In genomic region chr5:124528838-124529237, GRCh38 we compare ENCODE assay signal across 20 cellular contexts.
DNase-seq lines count a peak whose midpoint lies in the region; ATAC-seq, FAIRE-seq and TF ChIP-seq lines count a peak whose summit lies in the region.
"Had no signal": no experiment of that assay in that cellular context is flagged by ENCODE, and none has a peak within 500 bp of the region (broad histone marks: within the 10 kb centered on the region; RNA-seq: fewer than 3 reads in every experiment).

No MANE protein-coding gene starts in this region.

- no peak overlapping the region for H2AFZ ChIP-seq in astrocyte (ENCODE audit: low read depth, low read length)

- H4K20me1 ChIP-seq in astrocyte (ENCODE audit: insufficient read depth, low read length): no peaks in the 10 kb centered on the region

- peaks cover 19% of the 10 kb centered on the region for H3K4me1 Mint-ChIP-seq in astrocyte (ENCODE audit: low read depth, unreplicated experiment)
- no peaks in the 10 kb centered on the region for H3K4me1 Mint-ChIP-seq in effector memory CD8-positive, alpha-beta T cell (ENCODE audit: low read depth in 2 of 2)

- H3K27ac Mint-ChIP-seq in astrocyte (ENCODE audit: unreplicated experiment): no peak overlapping the region
- H3K27ac Mint-ChIP-seq in effector memory CD8-positive, alpha-beta T cell: no peak overlapping the region
- H3K27ac Mint-ChIP-seq: B cell had no signal

- TF ChIP-seq CTCF in GM13977 (IDR thresholded peaks at IDR 0.05; ENCODE audit: extremely low read depth, insufficient read depth, missing control alignments): no peak
- no peak for TF ChIP-seq CTCF in GM20000 (IDR thresholded peaks at IDR 0.05; ENCODE audit: extremely low read depth, missing control alignments)
- no peak for TF ChIP-seq CTCF in astrocyte (IDR thresholded peaks at IDR 0.05; ENCODE audit: insufficient read depth, low read depth, low read length)

- no peaks in the 10 kb centered on the region for H3K9me3 ChIP-seq in astrocyte (ENCODE audit: insufficient read depth, low read depth, low read length)
- H3K9me3 ChIP-seq: colonic mucosa, esophagus squamous epithelium, ovary, stomach had no signal

- H3K4me1 ChIP-seq in astrocyte (ENCODE audit: insufficient read depth, low read length): no peaks in the 10 kb centered on the region
- H3K4me1 ChIP-seq: colonic mucosa, esophagus squamous epithelium had no signal

- H3K9me3 Mint-ChIP-seq in astrocyte (ENCODE audit: unreplicated experiment): peaks cover 9% of the 10 kb centered on the region
- peaks cover 14 to 20% of the 10 kb centered on the region in 2 donors for H3K9me3 Mint-ChIP-seq in effector memory CD8-positive, alpha-beta T cell

- H3K36me3 ChIP-seq in astrocyte (ENCODE audit: insufficient read depth, low read length): no peaks in the 10 kb centered on the region
- H3K36me3 ChIP-seq: colonic mucosa, esophagus squamous epithelium, MG63, ovary, stomach had no signal

- H3K27me3 ChIP-seq in astrocyte (ENCODE audit: insufficient read depth, low read length): no peaks in the 10 kb centered on the region
- H3K27me3 ChIP-seq: colonic mucosa, esophagus squamous epithelium, MG63, ovary, stomach had no signal

- DNase-seq in GM13977 (ENCODE audit: low spot score) (peak; percentile 24), GM20000 (ENCODE audit: low spot score) (peak; percentile 20), astrocyte (ENCODE audit: low read depth) (peak; percentile 92), left colon (no peak), AG08396 (ENCODE audit: low spot score) (no peak), AML-193 (lab: John Stamatoyannopoulos, UW) (no peak)
- DNase-seq in effector memory CD8-positive, alpha-beta T cell: no peak
- DNase-seq: colonic mucosa; EL; esophagus squamous epithelium; MG63; NCI-H446 treated with DMSO at 0.1 percent for 48 hours; ovary; RPMI8226; stimulated activated CD4-positive, alpha-beta T cell treated with anti-CD3 and anti-CD28 coated beads, Interleukin-2, amount 100 ng/mL, for 48 hours; stomach; T-helper 9 cell had no signal

- intact Hi-C loops in left colon (cut with DNase I, micrococcal nuclease): no loop called here

- H3K4me3 Mint-ChIP-seq in astrocyte (ENCODE audit: unreplicated experiment): no peak overlapping the region
- H3K4me3 Mint-ChIP-seq in effector memory CD8-positive, alpha-beta T cell: no peak overlapping the region
- H3K4me3 Mint-ChIP-seq: B cell had no signal

- no peaks in the 10 kb centered on the region for H3K36me3 Mint-ChIP-seq in astrocyte (ENCODE audit: low read depth, unreplicated experiment)
- no peaks in the 10 kb centered on the region for H3K36me3 Mint-ChIP-seq in effector memory CD8-positive, alpha-beta T cell (ENCODE audit: insufficient read depth)

- no peak overlapping the region for H3K9ac ChIP-seq in astrocyte (ENCODE audit: low read length)

- H3K27ac ChIP-seq in astrocyte (ENCODE audit: low read depth, low read length): no peak overlapping the region
- H3K27ac ChIP-seq: colonic mucosa, esophagus squamous epithelium, ovary, stomach had no signal

- H3K4me3 ChIP-seq in astrocyte (ENCODE audit: insufficient read depth, low read depth, low read length): no peak overlapping the region
- H3K4me3 ChIP-seq: colonic mucosa, esophagus squamous epithelium, MG63, ovary, stomach had no signal

- peak; percentile 41 for ATAC-seq in HG03175 (IDR thresholded peaks at IDR 0.05; ENCODE audit: unreplicated experiment)
- ATAC-seq in left colon: no peak
- no peak for ATAC-seq in effector memory CD8-positive, alpha-beta T cell (replicated peaks)

- H3K79me2 ChIP-seq in astrocyte (ENCODE audit: insufficient read depth, low read length): no peaks in the 10 kb centered on the region

- in situ Hi-C loops in GM13977 (cut with MboI; ENCODE audit: low pct_unique_long_range_greater_than_20kb, low sequenced_read_pairs, unreplicated experiment): no loop called here

- H3K27me3 Mint-ChIP-seq in astrocyte (ENCODE audit: low read depth, unreplicated experiment): peaks cover 3% of the 10 kb centered on the region
- no peaks in the 10 kb centered on the region for H3K27me3 Mint-ChIP-seq in effector memory CD8-positive, alpha-beta T cell

- H3K4me2 ChIP-seq in astrocyte (ENCODE audit: low read length): no peak overlapping the region

- no peak for FAIRE-seq in astrocyte (lab: Jason Lieb, UNC)
- FAIRE-seq: H1 had no signal

Comparison
In these comparisons a context has a peak if more than half of its experiments do, and no peak if none do; other contexts are left out.
1. DNase-seq: peak in GM13977 (single experiment), GM20000 (single experiment) and astrocyte (single experiment); none in left colon (0 of 2), AG08396 (single experiment), AML-193 (0 of 2) and effector memory CD8-positive, alpha-beta T cell (0 of 3).